In the genomic region with DNA sequence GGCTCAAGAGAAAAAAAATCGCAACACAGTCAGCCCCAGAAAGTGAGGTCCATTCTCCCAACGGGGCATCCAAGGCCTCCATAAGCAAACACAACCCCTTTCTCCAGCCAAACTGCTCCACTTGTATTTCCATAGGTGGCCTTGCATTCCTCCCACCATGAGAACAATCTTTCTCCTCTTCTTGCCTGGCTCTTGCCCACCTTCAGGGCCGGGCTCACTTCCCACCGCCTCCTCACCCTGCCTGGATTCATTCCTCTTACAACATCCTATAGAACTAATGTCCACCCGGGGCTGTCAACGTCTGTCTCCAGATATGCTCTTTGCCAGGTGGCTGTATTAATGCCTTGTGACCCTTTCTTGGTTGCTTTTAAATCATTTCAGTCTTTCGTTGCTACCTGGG, we compare ENCODE assay signal across 16 cellular contexts.
DNase-seq lines count a peak whose midpoint lies in the region; ATAC-seq, FAIRE-seq and TF ChIP-seq lines count a peak whose summit lies in the region.
"Had no signal": no experiment of that assay in that cellular context is flagged by ENCODE, and none has a peak within 500 bp of the region (broad histone marks: within the 10 kb centered on the region; RNA-seq: fewer than 3 reads in every experiment).

No MANE protein-coding gene starts in this region.

- H3K4me3 Mint-ChIP-seq in activated CD4-positive, alpha-beta T cell treated with anti-CD3 and anti-CD28 coated beads for 36 hours: no peak overlapping the region
- H3K4me3 Mint-ChIP-seq: T-cell had no signal

- WGBS in transverse colon (ENCODE audit: low coverage in 1 of 2), 2 donors: 92% methylated on average over 6 to 7 of the region's 7 CpGs

- peak overlapping the region; percentile 35 to 83 for H3K27ac ChIP-seq in thoracic aorta
- no peak overlapping the region for H3K27ac ChIP-seq in transverse colon

- no peaks in the 10 kb centered on the region for H3K27me3 Mint-ChIP-seq in activated CD4-positive, alpha-beta T cell treated with anti-CD3 and anti-CD28 coated beads for 36 hours
- H3K27me3 Mint-ChIP-seq: T-cell had no signal

- H3K4me1 Mint-ChIP-seq in activated CD4-positive, alpha-beta T cell treated with anti-CD3 and anti-CD28 coated beads for 36 hours: peaks cover 19% of the 10 kb centered on the region

- intact Hi-C loops in activated CD4-positive, alpha-beta T cell treated with anti-CD3 and anti-CD28 coated beads for 36 hours (cut with DNase I, micrococcal nuclease): no loop called here
- intact Hi-C loops in transverse colon (cut with DNase I; ENCODE audit: low total_unique reads): no loop called here

- H3K9me3 Mint-ChIP-seq in activated CD4-positive, alpha-beta T cell treated with anti-CD3 and anti-CD28 coated beads for 36 hours (ENCODE audit: low read depth): peaks cover 4% of the 10 kb centered on the region

- H3K4me1 ChIP-seq in thoracic aorta (ENCODE audit: control insufficient read depth in 1 of 2, low read depth in 2 of 2) (peaks cover 49 to 77% of the 10 kb centered on the region in 2 donors), transverse colon (peaks cover 14 to 30% (median 20%) of the 10 kb centered on the region in 4 donors)

- no peak for TF ChIP-seq CTCF in bronchial epithelial cell (IDR thresholded peaks at IDR 0.05; ENCODE audit: insufficient read depth, low read length, severe bottlenecking)
- TF ChIP-seq CTCF in thoracic aorta (IDR thresholded peaks at IDR 0.05): no peak
- no peak for TF ChIP-seq CTCF in GM10248 (IDR thresholded peaks at IDR 0.05; ENCODE audit: control extremely low read depth, extremely low read depth, low read depth, missing control alignments)
- no peak for TF ChIP-seq CTCF in transverse colon (IDR thresholded peaks at IDR 0.05)

- TF ChIP-seq EP300 in transverse colon (IDR thresholded peaks at IDR 0.05; ENCODE audit: low read depth): no peak

- H3K9me3 ChIP-seq in thoracic aorta (no peaks in the 10 kb centered on the region), transverse colon (no peaks in the 10 kb centered on the region)

- DNase-seq in activated CD4-positive, alpha-beta T cell treated with anti-CD3 and anti-CD28 coated beads for 1 hour: peak; percentile 1
- no peak for DNase-seq in activated CD4-positive, alpha-beta T cell treated with anti-CD3 and anti-CD28 coated beads for 36 hours
- DNase-seq in bronchial epithelial cell (ENCODE audit: low read depth): no peak
- peak; percentile 16 for DNase-seq in mesenteric fat pad (ENCODE audit: low spot score)
- no peak for DNase-seq in thoracic aorta (ENCODE audit: low spot score)
- no peak for DNase-seq in DMS53 treated with DMSO at 0.1 percent for 48 hours (lab: John Stamatoyannopoulos, UW; ENCODE audit: unreplicated experiment)
- DNase-seq in GM10248 (ENCODE audit: extremely low spot score): no peak
- no peak for DNase-seq in transverse colon
- DNase-seq: 8988T; activated CD4-positive, alpha-beta T cell treated with anti-CD3 and anti-CD28 coated beads for 4 hours; activated naive CD4-positive, alpha-beta T cell treated with Interleukin-2 at 50 U/mL for 16 hours; cortex of kidney; GF-D8; NCI-H1092 treated with DMSO at 0.1 percent for 48 hours had no signal

- H3K36me3 ChIP-seq in bronchial epithelial cell (ENCODE audit: control insufficient read depth, insufficient read depth, low read length) (peaks cover 5% of the 10 kb centered on the region), thoracic aorta (no peaks in the 10 kb centered on the region), transverse colon (no peaks in the 10 kb centered on the region)

- H3K27ac Mint-ChIP-seq in activated CD4-positive, alpha-beta T cell treated with anti-CD3 and anti-CD28 coated beads for 36 hours: no peak overlapping the region
- H3K27ac Mint-ChIP-seq: T-cell had no signal

- in situ Hi-C loops in transverse colon (cut with MboI; ENCODE audit: low pct_ligation_motif_present in 1 of 4, low pct_unique_long_range_greater_than_20kb in 1 of 4, low sequenced_read_pairs in 3 of 4): no loop called here

- POLR2A ChIA-PET in activated CD4-positive, alpha-beta T cell treated with anti-CD3 and anti-CD28 coated beads for 36 hours (lab: Charles Lee): no interaction called here
- POLR2A ChIA-PET in GM10248 (lab: Yijun Ruan, JAX): no interaction called here

- H3K36me3 Mint-ChIP-seq in activated CD4-positive, alpha-beta T cell treated with anti-CD3 and anti-CD28 coated beads for 36 hours (ENCODE audit: low read depth): peaks cover 4% of the 10 kb centered on the region

- H3K4me3 ChIP-seq in bronchial epithelial cell (ENCODE audit: low read depth, low read length) (no peak overlapping the region), thoracic aorta (no peak overlapping the region), transverse colon (no peak overlapping the region)

- CTCF ChIA-PET in activated CD4-positive, alpha-beta T cell treated with anti-CD3 and anti-CD28 coated beads for 36 hours (lab: Charles Lee): interaction anchor here (1.1 kb wide), 1 partner anchor 216 kb away, joined by 4 read pairs; no protein-coding TSS in a partner anchor
- CTCF ChIA-PET in GM10248 (lab: Yijun Ruan, JAX): interaction anchor here (1.2 kb wide), 1 partner anchor 19 kb away, joined by 3 read pairs; no protein-coding TSS in a partner anchor

- TF ChIP-seq POLR2A in transverse colon (IDR thresholded peaks at IDR 0.05): no peak

- ATAC-seq in activated CD4-positive, alpha-beta T cell treated with anti-CD3 and anti-CD28 coated beads for 36 hours: no peak
- ATAC-seq in thoracic aorta (ENCODE audit: insufficient number of reproducible peaks, low FRiP score, low read depth): no peak
- ATAC-seq: T-cell had no signal

- H3K27me3 ChIP-seq in bronchial epithelial cell (ENCODE audit: control insufficient read depth, insufficient read depth, low read length): no peaks in the 10 kb centered on the region
- no peaks in the 10 kb centered on the region for H3K27me3 ChIP-seq in thoracic aorta (replicated peaks; ENCODE audit: insufficient read depth)
- H3K27me3 ChIP-seq in transverse colon: no peaks in the 10 kb centered on the region

- FAIRE-seq in bronchial epithelial cell (lab: Jason Lieb, UNC): peak; percentile 7
- FAIRE-seq: GM18507 had no signal

Comparison
In these comparisons a context has a peak if more than half of its experiments do, and no peak if none do; other contexts are left out.
1. DNase-seq: peak in activated CD4-positive, alpha-beta T cell treated with anti-CD3 and anti-CD28 coated beads for 1 hour (single experiment) and mesenteric fat pad (single experiment); none in activated CD4-positive, alpha-beta T cell treated with anti-CD3 and anti-CD28 coated beads for 36 hours (single experiment), bronchial epithelial cell (single experiment), thoracic aorta (single experiment), DMS53 treated with DMSO at 0.1 percent for 48 hours (single experiment), GM10248 (single experiment) and transverse colon (single experiment).
2. H3K27ac ChIP-seq: peak in thoracic aorta (2 of 2); none in transverse colon (0 of 4).